ENCODE assay signal across 8 cellular contexts in genomic region chr1:8026976-8027747, GRCh38. TPM values are rescaled to one million over a fixed set of nuclear protein-coding genes. Genes with fewer than 3 reads are reported as not detected.
A peak's percentile ranks its signal among the peaks of the same experiment; 100 is the strongest.
DNase-seq lines count a peak whose midpoint lies in the region; ATAC-seq, FAIRE-seq and TF ChIP-seq lines count a peak whose summit lies in the region.

No MANE protein-coding gene starts in this region.

- H3K4me1 Mint-ChIP-seq in endothelial cell (ENCODE audit: unreplicated experiment) = peaks cover 33% of the 10 kb centered on the region
- H3K4me1 Mint-ChIP-seq in naive B cell = peaks cover 11 to 17% (median 15%) of the 10 kb centered on the region in 3 donors

- peak overlapping the region; percentile 70 for H3K4me3 ChIP-seq in LNCaP clone FGC (ENCODE audit: low read depth, low read length)

- H3K27me3 Mint-ChIP-seq in endothelial cell (ENCODE audit: unreplicated experiment) = peaks cover 6% of the 10 kb centered on the region
- H3K27me3 Mint-ChIP-seq in naive B cell = peaks cover 17 to 44% (median 25%) of the 10 kb centered on the region in 3 donors

- peak overlapping the region; percentile 95 for H3K4me3 Mint-ChIP-seq in endothelial cell (ENCODE audit: unreplicated experiment)
- H3K4me3 Mint-ChIP-seq in naive B cell = peak overlapping the region; percentile 65 to 91 (median 82)

- H3K27ac Mint-ChIP-seq in endothelial cell (ENCODE audit: unreplicated experiment) = peak overlapping the region; percentile 90
- H3K27ac Mint-ChIP-seq in naive B cell = peak overlapping the region in 3 of 6 donors; percentile 57 to 89 (median 83)

- H3K36me3 Mint-ChIP-seq in endothelial cell (ENCODE audit: low read depth, unreplicated experiment) = peaks cover 9% of the 10 kb centered on the region
- H3K36me3 Mint-ChIP-seq in naive B cell = peaks cover 0 to 7% of the 10 kb centered on the region in 2 donors

- FAIRE-seq in frontal cortex (lab: Jason Lieb, UNC) = no peak

- in situ Hi-C loops in ACHN (cut with HindIII; ENCODE audit: low pct_ligation_motif_present, low pct_unique_long_range_greater_than_20kb, low sequenced_read_pairs) (no loop called here), GM13977 (cut with MboI; ENCODE audit: low pct_unique_long_range_greater_than_20kb, low sequenced_read_pairs, unreplicated experiment) (no loop called here)

- TF ChIP-seq CTCF in LNCaP clone FGC (IDR thresholded peaks at IDR 0.05; ENCODE audit: control insufficient read depth, extremely low read depth, insufficient read depth) = no peak
- TF ChIP-seq CTCF in endothelial cell (IDR thresholded peaks at IDR 0.05; ENCODE audit: unreplicated experiment) = no peak
- no peak for TF ChIP-seq CTCF in GM13977 (IDR thresholded peaks at IDR 0.05; ENCODE audit: extremely low read depth, insufficient read depth, missing control alignments)

- no peaks in the 10 kb centered on the region for H3K9me3 Mint-ChIP-seq in endothelial cell (ENCODE audit: unreplicated experiment)
- H3K9me3 Mint-ChIP-seq in naive B cell = no peaks in the 10 kb centered on the region

- peak; percentile 54 for DNase-seq in ACHN
- DNase-seq in LNCaP clone FGC (ENCODE audit: low read depth) = no peak
- DNase-seq in endothelial cell (ENCODE audit: low spot score) = no peak
- DNase-seq in naive B cell = no peak
- no peak for DNase-seq in frontal cortex (ENCODE audit: low spot score in 2 of 2)
- DNase-seq in ecto neural progenitor cell (ENCODE audit: low spot score) = no peak
- no peak for DNase-seq in Kasumi-1 (lab: John Stamatoyannopoulos, UW)
- DNase-seq in GM13977 (ENCODE audit: low spot score) = no peak

- no peak for ATAC-seq in naive B cell (ENCODE audit: low read depth in 2 of 2)

RNA-seq across cellular contexts. Expression of gene ERRFI1, which starts 1.1 kb away (rescaled TPM):
- total RNA-seq in endothelial cell (ENCODE audit: unreplicated experiment) (16.5 TPM), frontal cortex (20.4 TPM)
- 1 to 10 TPM in 1 of 6 donors, under 1 TPM in 4, not detected in 1; 0.08 to 1.6 (median 0.77) TPM for polyA plus RNA-seq in naive B cell (ENCODE audit: low read depth in 6 of 6)
